In the genomic region with DNA sequence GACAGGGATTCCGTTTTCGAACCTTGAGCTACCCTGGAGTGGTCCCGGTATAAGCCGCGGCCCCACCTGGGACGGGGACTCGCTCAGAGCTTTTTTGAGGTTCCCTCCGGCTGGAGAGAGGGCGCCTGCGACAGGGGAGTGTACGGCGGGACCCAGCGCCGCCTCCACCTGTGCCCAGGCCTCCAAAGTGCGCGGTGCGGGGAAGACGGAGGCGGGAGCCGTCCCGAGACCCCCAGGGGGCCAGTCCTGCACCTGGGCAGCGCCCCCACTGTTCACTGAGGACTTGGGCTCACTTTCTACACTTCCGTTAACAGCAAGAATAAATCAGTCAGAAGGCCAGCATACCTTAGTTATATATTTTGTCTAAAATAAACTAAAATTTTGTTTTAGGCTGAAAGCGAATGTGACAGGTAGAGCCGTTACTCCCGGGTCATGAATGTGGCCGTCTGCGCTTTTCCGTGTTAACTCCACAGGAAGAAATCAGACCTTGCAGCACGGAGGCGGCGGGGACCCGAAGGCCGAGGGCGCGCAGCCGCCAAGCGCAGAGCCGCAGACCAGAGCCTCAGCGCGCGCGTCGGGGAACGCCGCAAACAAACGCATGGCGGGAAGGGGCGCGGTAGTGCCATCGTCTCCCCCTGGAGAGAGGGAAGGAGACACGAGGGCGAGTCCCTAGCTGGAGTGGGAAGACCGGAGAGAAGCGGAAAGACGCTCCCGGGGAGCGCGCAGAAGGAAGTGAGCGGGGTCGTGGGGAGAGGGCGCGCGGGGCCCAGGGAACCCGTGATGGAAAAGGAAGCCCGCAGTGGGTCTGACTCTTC, we compare ENCODE assay signal across 1 cellular context.
TF ChIP-seq lines count a peak whose summit lies in the region.

No MANE protein-coding gene starts in this region.

TF ChIP-seq in HepG2, 621 proteins besides CTCF, POLR2A, EP300 and RAD21 (continued from another document and continues in another):
- TF ChIP-seq, protein P1, sequence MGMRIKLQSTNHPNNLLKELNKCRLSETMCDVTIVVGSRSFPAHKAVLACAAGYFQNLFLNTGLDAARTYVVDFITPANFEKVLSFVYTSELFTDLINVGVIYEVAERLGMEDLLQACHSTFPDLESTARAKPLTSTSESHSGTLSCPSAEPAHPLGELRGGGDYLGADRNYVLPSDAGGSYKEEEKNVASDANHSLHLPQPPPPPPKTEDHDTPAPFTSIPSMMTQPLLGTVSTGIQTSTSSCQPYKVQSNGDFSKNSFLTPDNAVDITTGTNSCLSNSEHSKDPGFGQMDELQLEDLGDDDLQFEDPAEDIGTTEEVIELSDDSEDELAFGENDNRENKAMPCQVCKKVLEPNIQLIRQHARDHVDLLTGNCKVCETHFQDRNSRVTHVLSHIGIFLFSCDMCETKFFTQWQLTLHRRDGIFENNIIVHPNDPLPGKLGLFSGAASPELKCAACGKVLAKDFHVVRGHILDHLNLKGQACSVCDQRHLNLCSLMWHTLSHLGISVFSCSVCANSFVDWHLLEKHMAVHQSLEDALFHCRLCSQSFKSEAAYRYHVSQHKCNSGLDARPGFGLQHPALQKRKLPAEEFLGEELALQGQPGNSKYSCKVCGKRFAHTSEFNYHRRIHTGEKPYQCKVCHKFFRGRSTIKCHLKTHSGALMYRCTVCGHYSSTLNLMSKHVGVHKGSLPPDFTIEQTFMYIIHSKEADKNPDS (CRISPR knock-in tag; IDR thresholded peaks at IDR 0.05) = no peak
- TF ChIP-seq, protein P2, sequence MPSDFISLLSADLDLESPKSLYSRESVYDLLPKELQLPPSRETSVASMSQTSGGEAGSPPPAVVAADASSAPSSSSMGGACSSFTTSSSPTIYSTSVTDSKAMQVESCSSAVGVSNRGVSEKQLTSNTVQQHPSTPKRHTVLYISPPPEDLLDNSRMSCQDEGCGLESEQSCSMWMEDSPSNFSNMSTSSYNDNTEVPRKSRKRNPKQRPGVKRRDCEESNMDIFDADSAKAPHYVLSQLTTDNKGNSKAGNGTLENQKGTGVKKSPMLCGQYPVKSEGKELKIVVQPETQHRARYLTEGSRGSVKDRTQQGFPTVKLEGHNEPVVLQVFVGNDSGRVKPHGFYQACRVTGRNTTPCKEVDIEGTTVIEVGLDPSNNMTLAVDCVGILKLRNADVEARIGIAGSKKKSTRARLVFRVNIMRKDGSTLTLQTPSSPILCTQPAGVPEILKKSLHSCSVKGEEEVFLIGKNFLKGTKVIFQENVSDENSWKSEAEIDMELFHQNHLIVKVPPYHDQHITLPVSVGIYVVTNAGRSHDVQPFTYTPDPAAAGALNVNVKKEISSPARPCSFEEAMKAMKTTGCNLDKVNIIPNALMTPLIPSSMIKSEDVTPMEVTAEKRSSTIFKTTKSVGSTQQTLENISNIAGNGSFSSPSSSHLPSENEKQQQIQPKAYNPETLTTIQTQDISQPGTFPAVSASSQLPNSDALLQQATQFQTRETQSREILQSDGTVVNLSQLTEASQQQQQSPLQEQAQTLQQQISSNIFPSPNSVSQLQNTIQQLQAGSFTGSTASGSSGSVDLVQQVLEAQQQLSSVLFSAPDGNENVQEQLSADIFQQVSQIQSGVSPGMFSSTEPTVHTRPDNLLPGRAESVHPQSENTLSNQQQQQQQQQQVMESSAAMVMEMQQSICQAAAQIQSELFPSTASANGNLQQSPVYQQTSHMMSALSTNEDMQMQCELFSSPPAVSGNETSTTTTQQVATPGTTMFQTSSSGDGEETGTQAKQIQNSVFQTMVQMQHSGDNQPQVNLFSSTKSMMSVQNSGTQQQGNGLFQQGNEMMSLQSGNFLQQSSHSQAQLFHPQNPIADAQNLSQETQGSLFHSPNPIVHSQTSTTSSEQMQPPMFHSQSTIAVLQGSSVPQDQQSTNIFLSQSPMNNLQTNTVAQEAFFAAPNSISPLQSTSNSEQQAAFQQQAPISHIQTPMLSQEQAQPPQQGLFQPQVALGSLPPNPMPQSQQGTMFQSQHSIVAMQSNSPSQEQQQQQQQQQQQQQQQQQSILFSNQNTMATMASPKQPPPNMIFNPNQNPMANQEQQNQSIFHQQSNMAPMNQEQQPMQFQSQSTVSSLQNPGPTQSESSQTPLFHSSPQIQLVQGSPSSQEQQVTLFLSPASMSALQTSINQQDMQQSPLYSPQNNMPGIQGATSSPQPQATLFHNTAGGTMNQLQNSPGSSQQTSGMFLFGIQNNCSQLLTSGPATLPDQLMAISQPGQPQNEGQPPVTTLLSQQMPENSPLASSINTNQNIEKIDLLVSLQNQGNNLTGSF (CRISPR knock-in tag; IDR thresholded peaks at IDR 0.05) = 0 out of 2 replicates have a peak, but pooled peaks have one; percentile 40
- TF ChIP-seq MED1 (CRISPR knock-in tag; IDR thresholded peaks at IDR 0.05) (0 out of 2 replicates have a peak, but pooled peaks have one; percentile 16), SP4 (CRISPR knock-in tag; IDR thresholded peaks at IDR 0.05) (no peak), ZNF713 (CRISPR knock-in tag; IDR thresholded peaks at IDR 0.05) (0 out of 2 replicates have a peak, but pooled peaks have one; percentile 28), FOXO1 (CRISPR knock-in tag; IDR thresholded peaks at IDR 0.05) (no peak), ZEB1 (IDR thresholded peaks at IDR 0.05; ENCODE audit: insufficient replicate concordance, low read depth) (no peak), XRCC5 (optimal IDR thresholded peaks at IDR 0.05; ENCODE audit: low read length) (peak; percentile 8), BCL6 (CRISPR knock-in tag; IDR thresholded peaks at IDR 0.05) (no peak), BHLHE40 (IDR thresholded peaks at IDR 0.05; ENCODE audit: low read length) (no peak), ETV5 (CRISPR knock-in tag; IDR thresholded peaks at IDR 0.05; ENCODE audit: borderline replicate concordance) (peak; percentile 19; the same call in 1 of the 2 replicates), AGO2 (optimal IDR thresholded peaks at IDR 0.05; ENCODE audit: low read depth, low read length) (no peak), ZNF17 (CRISPR knock-in tag; IDR thresholded peaks at IDR 0.05) (no peak), ZFP37 (CRISPR knock-in tag; IDR thresholded peaks at IDR 0.05; ENCODE audit: borderline replicate concordance) (no peak), ZFY (CRISPR knock-in tag; IDR thresholded peaks at IDR 0.05) (no peak), ZNF367 (CRISPR knock-in tag; IDR thresholded peaks at IDR 0.05; ENCODE audit: borderline replicate concordance) (no peak), ZNF792 (CRISPR knock-in tag; IDR thresholded peaks at IDR 0.05) (no peak), SCMH1 (CRISPR knock-in tag; IDR thresholded peaks at IDR 0.05; ENCODE audit: borderline replicate concordance) (no peak), MTF2 (CRISPR knock-in tag; IDR thresholded peaks at IDR 0.05; ENCODE audit: borderline replicate concordance) (no peak; the same call in 1 of the 2 replicates), ARNT (IDR thresholded peaks at IDR 0.05) (no peak), ZFP41 (CRISPR knock-in tag; IDR thresholded peaks at IDR 0.05; ENCODE audit: borderline replicate concordance) (peak; percentile 9; the same call in 1 of the 2 replicates), CREB1 (IDR thresholded peaks at IDR 0.05) (no peak), CREB1 (CRISPR knock-in tag; IDR thresholded peaks at IDR 0.05) (no peak), NFRKB (IDR thresholded peaks at IDR 0.05) (no peak), HIVEP1 (CRISPR knock-in tag; IDR thresholded peaks at IDR 0.05) (no peak), RXRA (CRISPR knock-in tag; IDR thresholded peaks at IDR 0.05) (no peak), FOXK1 (CRISPR knock-in tag; IDR thresholded peaks at IDR 0.05; ENCODE audit: borderline replicate concordance, low read depth) (no peak), HOXA7 (CRISPR knock-in tag; IDR thresholded peaks at IDR 0.05) (no peak), TEAD3 (CRISPR knock-in tag; optimal IDR thresholded peaks at IDR 0.05; ENCODE audit: borderline replicate concordance) (no peak), ZNF10 (CRISPR knock-in tag; IDR thresholded peaks at IDR 0.05; ENCODE audit: borderline replicate concordance, low read depth) (no peak)
- TF ChIP-seq, protein P3, sequence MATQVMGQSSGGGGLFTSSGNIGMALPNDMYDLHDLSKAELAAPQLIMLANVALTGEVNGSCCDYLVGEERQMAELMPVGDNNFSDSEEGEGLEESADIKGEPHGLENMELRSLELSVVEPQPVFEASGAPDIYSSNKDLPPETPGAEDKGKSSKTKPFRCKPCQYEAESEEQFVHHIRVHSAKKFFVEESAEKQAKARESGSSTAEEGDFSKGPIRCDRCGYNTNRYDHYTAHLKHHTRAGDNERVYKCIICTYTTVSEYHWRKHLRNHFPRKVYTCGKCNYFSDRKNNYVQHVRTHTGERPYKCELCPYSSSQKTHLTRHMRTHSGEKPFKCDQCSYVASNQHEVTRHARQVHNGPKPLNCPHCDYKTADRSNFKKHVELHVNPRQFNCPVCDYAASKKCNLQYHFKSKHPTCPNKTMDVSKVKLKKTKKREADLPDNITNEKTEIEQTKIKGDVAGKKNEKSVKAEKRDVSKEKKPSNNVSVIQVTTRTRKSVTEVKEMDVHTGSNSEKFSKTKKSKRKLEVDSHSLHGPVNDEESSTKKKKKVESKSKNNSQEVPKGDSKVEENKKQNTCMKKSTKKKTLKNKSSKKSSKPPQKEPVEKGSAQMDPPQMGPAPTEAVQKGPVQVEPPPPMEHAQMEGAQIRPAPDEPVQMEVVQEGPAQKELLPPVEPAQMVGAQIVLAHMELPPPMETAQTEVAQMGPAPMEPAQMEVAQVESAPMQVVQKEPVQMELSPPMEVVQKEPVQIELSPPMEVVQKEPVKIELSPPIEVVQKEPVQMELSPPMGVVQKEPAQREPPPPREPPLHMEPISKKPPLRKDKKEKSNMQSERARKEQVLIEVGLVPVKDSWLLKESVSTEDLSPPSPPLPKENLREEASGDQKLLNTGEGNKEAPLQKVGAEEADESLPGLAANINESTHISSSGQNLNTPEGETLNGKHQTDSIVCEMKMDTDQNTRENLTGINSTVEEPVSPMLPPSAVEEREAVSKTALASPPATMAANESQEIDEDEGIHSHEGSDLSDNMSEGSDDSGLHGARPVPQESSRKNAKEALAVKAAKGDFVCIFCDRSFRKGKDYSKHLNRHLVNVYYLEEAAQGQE (IDR thresholded peaks at IDR 0.05; ENCODE audit: borderline replicate concordance in 1 of 2, low read depth in 1 of 2, low read length in 2 of 2) = no peak
- TF ChIP-seq, protein P4, sequence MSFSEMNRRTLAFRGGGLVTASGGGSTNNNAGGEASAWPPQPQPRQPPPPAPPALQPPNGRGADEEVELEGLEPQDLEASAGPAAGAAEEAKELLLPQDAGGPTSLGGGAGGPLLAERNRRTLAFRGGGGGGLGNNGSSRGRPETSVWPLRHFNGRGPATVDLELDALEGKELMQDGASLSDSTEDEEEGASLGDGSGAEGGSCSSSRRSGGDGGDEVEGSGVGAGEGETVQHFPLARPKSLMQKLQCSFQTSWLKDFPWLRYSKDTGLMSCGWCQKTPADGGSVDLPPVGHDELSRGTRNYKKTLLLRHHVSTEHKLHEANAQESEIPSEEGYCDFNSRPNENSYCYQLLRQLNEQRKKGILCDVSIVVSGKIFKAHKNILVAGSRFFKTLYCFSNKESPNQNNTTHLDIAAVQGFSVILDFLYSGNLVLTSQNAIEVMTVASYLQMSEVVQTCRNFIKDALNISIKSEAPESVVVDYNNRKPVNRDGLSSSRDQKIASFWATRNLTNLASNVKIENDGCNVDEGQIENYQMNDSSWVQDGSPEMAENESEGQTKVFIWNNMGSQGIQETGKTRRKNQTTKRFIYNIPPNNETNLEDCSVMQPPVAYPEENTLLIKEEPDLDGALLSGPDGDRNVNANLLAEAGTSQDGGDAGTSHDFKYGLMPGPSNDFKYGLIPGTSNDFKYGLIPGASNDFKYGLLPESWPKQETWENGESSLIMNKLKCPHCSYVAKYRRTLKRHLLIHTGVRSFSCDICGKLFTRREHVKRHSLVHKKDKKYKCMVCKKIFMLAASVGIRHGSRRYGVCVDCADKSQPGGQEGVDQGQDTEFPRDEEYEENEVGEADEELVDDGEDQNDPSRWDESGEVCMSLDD (CRISPR knock-in tag; IDR thresholded peaks at IDR 0.05; ENCODE audit: borderline replicate concordance) = 0 out of 2 replicates have a peak, but pooled peaks have one; percentile 15
- TF ChIP-seq, protein P5, sequence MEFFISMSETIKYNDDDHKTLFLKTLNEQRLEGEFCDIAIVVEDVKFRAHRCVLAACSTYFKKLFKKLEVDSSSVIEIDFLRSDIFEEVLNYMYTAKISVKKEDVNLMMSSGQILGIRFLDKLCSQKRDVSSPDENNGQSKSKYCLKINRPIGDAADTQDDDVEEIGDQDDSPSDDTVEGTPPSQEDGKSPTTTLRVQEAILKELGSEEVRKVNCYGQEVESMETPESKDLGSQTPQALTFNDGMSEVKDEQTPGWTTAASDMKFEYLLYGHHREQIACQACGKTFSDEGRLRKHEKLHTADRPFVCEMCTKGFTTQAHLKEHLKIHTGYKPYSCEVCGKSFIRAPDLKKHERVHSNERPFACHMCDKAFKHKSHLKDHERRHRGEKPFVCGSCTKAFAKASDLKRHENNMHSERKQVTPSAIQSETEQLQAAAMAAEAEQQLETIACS (CRISPR knock-in tag; IDR thresholded peaks at IDR 0.05) = peak; percentile 70
